ENCODE assay signal across 18 cellular contexts in the genomic region with DNA sequence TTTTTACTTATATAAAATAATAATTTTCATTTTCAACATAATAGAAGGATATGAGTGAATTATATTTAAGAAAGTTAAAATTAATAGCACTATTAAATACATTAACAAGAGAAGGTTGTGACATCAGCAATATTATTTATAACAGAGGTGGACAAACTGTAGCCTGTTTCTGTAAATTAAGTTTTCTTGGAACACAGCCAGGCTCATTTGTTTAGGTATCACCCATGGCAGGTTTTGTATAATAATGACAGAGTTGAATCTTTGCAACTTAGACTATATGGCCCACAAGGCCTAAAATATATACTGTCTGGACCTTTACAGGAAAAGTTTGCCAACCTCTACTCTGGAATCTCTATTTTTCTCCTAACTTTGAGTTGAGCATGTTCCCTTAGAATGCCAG. TPM values are rescaled to one million over a fixed set of nuclear protein-coding genes. Genes with fewer than 3 reads are reported as not detected.
A peak's percentile ranks its signal among the peaks of the same experiment; 100 is the strongest.
DNase-seq lines count a peak whose midpoint lies in the region; ATAC-seq, FAIRE-seq and TF ChIP-seq lines count a peak whose summit lies in the region.
"Had no signal": no experiment of that assay in that cellular context is flagged by ENCODE, and none has a peak within 500 bp of the region (broad histone marks: within the 10 kb centered on the region; RNA-seq: fewer than 3 reads in every experiment).

No MANE protein-coding gene starts in this region.

- H3K9me3 ChIP-seq in K562 (replicated peaks; ENCODE audit: control insufficient read depth, insufficient read depth, low read depth, low read length) = no peaks in the 10 kb centered on the region

- CTCF ChIA-PET in activated CD8-positive, alpha-beta memory T cell treated with anti-CD3 and anti-CD28 coated beads, Interleukin-2, amount 10 ng/mL, durations not matched to agents 7 days and 5 days (lab: Charles Lee) = interaction anchor here (1.1 to 1.5 kb wide), 3 partner anchors 12 to 38 kb away, joined by 3 to 4 read pairs (median 3); no protein-coding TSS in a partner anchor
- CTCF ChIA-PET in K562 (lab: Yijun Ruan, JAX; ENCODE audit: low intra/inter-chr PET ratio) = no interaction called here

- peaks cover 0 to 25% of the 10 kb centered on the region in 2 experiments; a peak in 3 of 5 replicates for H3K4me1 ChIP-seq in K562 (replicated peaks in 1 of 2; ENCODE audit: control insufficient read depth in 2 of 2, insufficient read depth in 2 of 2, low read length in 2 of 2)

- no peak overlapping the region for H3K4me3 ChIP-seq in K562
- H3K4me3 ChIP-seq: GM23248, PC-9 had no signal

- in situ Hi-C loops in K562 (cut with MboI) = no loop called here

- H4K20me1 ChIP-seq in K562 (replicated peaks; ENCODE audit: control insufficient read depth, insufficient read depth, low read length) = no peaks in the 10 kb centered on the region

- TF ChIP-seq RAD21 in K562 (CRISPR knock-in tag; conservative IDR thresholded peaks at IDR 0.05 in 1 of 2, IDR thresholded peaks at IDR 0.05 in 1 of 2) = no peak

- H3K9ac ChIP-seq in K562 (ENCODE audit: insufficient read depth in 1 of 2, low read depth in 2 of 2, low read length in 2 of 2) = no peak overlapping the region
- H3K9ac ChIP-seq: GM23248 had no signal

- no TSS peak for BruUV-seq in K562 (replicated peaks; lab: Mats Ljungman, UMichigan)

- H3K36me3 ChIP-seq in K562 (ENCODE audit: control insufficient read depth, insufficient read depth, low read length) = no peaks in the 10 kb centered on the region

- intact Hi-C loops in K562 (cut with micrococcal nuclease) = no loop called here

- no peak for TF ChIP-seq POLR2A in K562 (conservative IDR thresholded peaks at IDR 0.05)

- H3K79me2 ChIP-seq in K562 (ENCODE audit: control insufficient read depth, insufficient read depth, low read length) = no peaks in the 10 kb centered on the region

- no peaks in the 10 kb centered on the region for H3K9me3 Mint-ChIP-seq in activated CD8-positive, alpha-beta memory T cell treated with anti-CD3 and anti-CD28 coated beads, Interleukin-2, amount 10 ng/mL, durations not matched to agents 7 days and 5 days (ENCODE audit: low read depth)
- H3K9me3 Mint-ChIP-seq in stimulated activated memory B cell treated with anti-CD40 and anti-IgM and Interleukin-4, amounts not matched to agents 10 μg/mL and 1 μg/mL and 100 μg/mL, for 72 hours = no peaks in the 10 kb centered on the region

- no peak overlapping the region for H3K27ac ChIP-seq in K562 (ENCODE audit: extremely low read depth, low read depth, low read length)
- H3K27ac ChIP-seq: GM23248, PC-9 had no signal

- H3K27ac Mint-ChIP-seq in activated CD8-positive, alpha-beta memory T cell treated with anti-CD3 and anti-CD28 coated beads, Interleukin-2, amount 10 ng/mL, durations not matched to agents 7 days and 5 days = peak overlapping the region; percentile 47
- peak overlapping the region; percentile 46 for H3K27ac Mint-ChIP-seq in stimulated activated memory B cell treated with anti-CD40 and anti-IgM and Interleukin-4, amounts not matched to agents 10 μg/mL and 1 μg/mL and 100 μg/mL, for 72 hours

- H3K4me1 Mint-ChIP-seq in activated CD8-positive, alpha-beta memory T cell treated with anti-CD3 and anti-CD28 coated beads, Interleukin-2, amount 10 ng/mL, durations not matched to agents 7 days and 5 days = peaks cover 22% of the 10 kb centered on the region
- H3K4me1 Mint-ChIP-seq in stimulated activated memory B cell treated with anti-CD40 and anti-IgM and Interleukin-4, amounts not matched to agents 10 μg/mL and 1 μg/mL and 100 μg/mL, for 72 hours = peaks cover 39% of the 10 kb centered on the region

- no peaks in the 10 kb centered on the region for H3K27me3 ChIP-seq in K562 (ENCODE audit: control insufficient read depth in 2 of 2, insufficient read depth in 2 of 2, low read length in 2 of 2)

- H3K4me3 Mint-ChIP-seq in activated CD8-positive, alpha-beta memory T cell treated with anti-CD3 and anti-CD28 coated beads, Interleukin-2, amount 10 ng/mL, durations not matched to agents 7 days and 5 days = no peak overlapping the region
- no peak overlapping the region for H3K4me3 Mint-ChIP-seq in stimulated activated memory B cell treated with anti-CD40 and anti-IgM and Interleukin-4, amounts not matched to agents 10 μg/mL and 1 μg/mL and 100 μg/mL, for 72 hours
- H3K4me3 Mint-ChIP-seq: CD14-positive monocyte had no signal

- FAIRE-seq in K562 (lab: Jason Lieb, UNC) = no peak

- POLR2A ChIA-PET in K562 (lab: Yijun Ruan, JAX) = interaction anchor here (0.8 kb wide), 1 partner anchor 14 kb away, joined by 3 read pairs; no protein-coding TSS in a partner anchor

- H2AFZ ChIP-seq in K562 (ENCODE audit: low read depth, low read length) = no peak overlapping the region
- H2AFZ ChIP-seq: GM23248, PC-9 had no signal

- ATAC-seq in activated CD8-positive, alpha-beta memory T cell treated with anti-CD3 and anti-CD28 coated beads, Interleukin-2, amount 10 ng/mL, durations not matched to agents 7 days and 5 days = no peak
- no peak for ATAC-seq in K562
- ATAC-seq in stimulated activated memory B cell treated with anti-CD40 and anti-IgM and Interleukin-4, amounts not matched to agents 10 μg/mL and 1 μg/mL and 100 μg/mL, for 72 hours = no peak

- H3K36me3 Mint-ChIP-seq in activated CD8-positive, alpha-beta memory T cell treated with anti-CD3 and anti-CD28 coated beads, Interleukin-2, amount 10 ng/mL, durations not matched to agents 7 days and 5 days = peaks cover 10% of the 10 kb centered on the region
- H3K36me3 Mint-ChIP-seq in stimulated activated memory B cell treated with anti-CD40 and anti-IgM and Interleukin-4, amounts not matched to agents 10 μg/mL and 1 μg/mL and 100 μg/mL, for 72 hours = peaks cover 11% of the 10 kb centered on the region

- no peak for TF ChIP-seq EP300 in K562 (IDR thresholded peaks at IDR 0.05; ENCODE audit: low read length)

- no peaks in the 10 kb centered on the region for H3K27me3 Mint-ChIP-seq in activated CD8-positive, alpha-beta memory T cell treated with anti-CD3 and anti-CD28 coated beads, Interleukin-2, amount 10 ng/mL, durations not matched to agents 7 days and 5 days
- no peaks in the 10 kb centered on the region for H3K27me3 Mint-ChIP-seq in stimulated activated memory B cell treated with anti-CD40 and anti-IgM and Interleukin-4, amounts not matched to agents 10 μg/mL and 1 μg/mL and 100 μg/mL, for 72 hours

- H3K4me2 ChIP-seq in K562 (ENCODE audit: insufficient read depth, low read length) = no peak overlapping the region
- H3K4me2 ChIP-seq: PC-9 had no signal

- H3K9me1 ChIP-seq in K562 (ENCODE audit: control insufficient read depth, insufficient read depth, low read length) = no peaks in the 10 kb centered on the region

- no peak for TF ChIP-seq CTCF in K562 (IDR thresholded peaks at IDR 0.05 in 2 of 3, conservative IDR thresholded peaks at IDR 0.05 in 1 of 3; ENCODE audit: insufficient read depth in 2 of 3, low read depth in 1 of 3, low read length in 3 of 3)

- DNase-seq in activated CD8-positive, alpha-beta memory T cell treated with anti-CD3 and anti-CD28 coated beads, Interleukin-2, amount 10 ng/mL, durations not matched to agents 7 days and 5 days = no peak
- DNase-seq in activated CD8-positive, alpha-beta memory T cell treated with anti-CD3 and anti-CD28 coated beads, Interleukin-2, amount 50 U/mL, for 4 hours = no peak
- DNase-seq in NCI-H526 (lab: John Stamatoyannopoulos, UW) (peak; percentile 21 to 42), K562 (ENCODE audit: extremely low read depth in 1 of 4, low spot score in 3 of 4) (no peak), H4 (ENCODE audit: low spot score) (no peak), NCI-H146 treated with DMSO at 0.1 percent for 48 hours (lab: John Stamatoyannopoulos, UW; ENCODE audit: unreplicated experiment) (no peak)
- no peak for DNase-seq in stimulated activated CD4-positive, alpha-beta T cell treated with anti-CD3 and anti-CD28 coated beads, Interleukin-2, amount 100 ng/mL, for 24 hours
- DNase-seq: Calu3, DMS79 treated with DMSO at 0.1 percent for 48 hours, GF-D8, GM23248, KBM-7, NCI-H1092 treated with DMSO at 0.1 percent for 48 hours, NCI-H187 treated with DMSO at 0.1 percent for 48 hours, NCI-H510A treated with DMSO at 0.1 percent for 48 hours, PC-9 had no signal

TF ChIP-seq in K562, 482 proteins besides CTCF, POLR2A, EP300 and RAD21 (continues in another document):
- no peak for TF ChIP-seq SMAD4 (CRISPR knock-in tag; conservative IDR thresholded peaks at IDR 0.05)
- TF ChIP-seq HCFC1 (IDR thresholded peaks at IDR 0.05; ENCODE audit: low read depth, low read length) = no peak
- no peak for TF ChIP-seq CBFA2T3 (IDR thresholded peaks at IDR 0.05)
- TF ChIP-seq KDM1A (IDR thresholded peaks at IDR 0.05) = no peak
- no peak for TF ChIP-seq TCF3 (CRISPR knock-in tag; IDR thresholded peaks at IDR 0.05)

RNA-seq across cellular contexts. Expression of a gene that starts 42.8 kb away (rescaled TPM):
- 100 to 1,000 TPM; 210 to 287 TPM for total RNA-seq in activated CD8-positive, alpha-beta memory T cell treated with anti-CD3 and anti-CD28 coated beads, Interleukin-2, amount 10 ng/mL, durations not matched to agents 7 days and 5 days
- total RNA-seq in K562 (2011; cell fraction: chromatin; rRNA removed; ENCODE audit: low replicate concordance) = 23.3 and 112 TPM in 2 replicates
- total RNA-seq in K562 (2011; cell fraction: nucleolus; rRNA removed) = 24.3 and 27.0 TPM in 2 replicates
- total RNA-seq in K562 (2011; cell fraction: nucleoplasm; rRNA removed) = 34.6 and 38.8 TPM in 2 replicates
- total RNA-seq in K562 (2014; rRNA removed) (696 and 1,428 TPM in 2 replicates), K562 (2014; rRNA removed; fragmentation: Illumina TruSeq; extraction: Trizol) (461 and 476 TPM in 2 replicates), K562 (2015; rRNA removed; fragmentation: Illumina TruSeq; extraction: Trizol) (488 and 504 TPM in 2 replicates), K562 (2021) (337 and 346 TPM in 2 replicates)
- polyA plus RNA-seq in K562 (2011; rRNA removed) (96.9 and 147 TPM in 2 replicates), K562 (2014; fragmentation: Illumina TruSeq; extraction: Trizol) (455 and 517 TPM in 2 replicates), K562 (2014; fragmentation: Nextera tagmentation; extraction: Ambion mirVana) (100 to 1,000 TPM; 468 to 510 TPM), K562 (2014; rRNA removed) (1,244 and 1,576 TPM in 2 replicates)
- 33.9 and 55.7 TPM in 2 replicates for polyA plus RNA-seq in K562 (2011; cell fraction: cytosol; rRNA removed)
- 25.6 and 30.5 TPM in 2 replicates for polyA plus RNA-seq in K562 (2011; cell fraction: nucleus; rRNA removed)
- polyA plus RNA-seq in K562 (2012) = 217 and 328 TPM in 2 replicates
- polyA minus RNA-seq in K562 (2011; rRNA and poly(A)+ RNA removed) = 106 and 118 TPM in 2 replicates
- polyA minus RNA-seq in K562 (2011; cell fraction: cytosol; rRNA and poly(A)+ RNA removed) = 54.5 and 56.8 TPM in 2 replicates
- polyA minus RNA-seq in K562 (2011; cell fraction: nucleus; rRNA and poly(A)+ RNA removed) = 30.0 and 70.6 TPM in 2 replicates
- 188 and 205 TPM in 2 replicates for total RNA-seq in H4 (2014; rRNA removed; shearing (Covaris generic))

Comparison
In these comparisons a context has a peak if more than half of its experiments do, and no peak if none do; other contexts are left out.
1. DNase-seq: peak in NCI-H526 (2 of 2); none in activated CD8-positive, alpha-beta memory T cell treated with anti-CD3 and anti-CD28 coated beads, Interleukin-2, amount 10 ng/mL, durations not matched to agents 7 days and 5 days (single experiment), activated CD8-positive, alpha-beta memory T cell treated with anti-CD3 and anti-CD28 coated beads, Interleukin-2, amount 50 U/mL, for 4 hours (single experiment), K562 (0 of 4), H4 (single experiment), stimulated activated CD4-positive, alpha-beta T cell treated with anti-CD3 and anti-CD28 coated beads, Interleukin-2, amount 100 ng/mL, for 24 hours (0 of 2) and NCI-H146 treated with DMSO at 0.1 percent for 48 hours (single experiment).